In the genomic region with DNA sequence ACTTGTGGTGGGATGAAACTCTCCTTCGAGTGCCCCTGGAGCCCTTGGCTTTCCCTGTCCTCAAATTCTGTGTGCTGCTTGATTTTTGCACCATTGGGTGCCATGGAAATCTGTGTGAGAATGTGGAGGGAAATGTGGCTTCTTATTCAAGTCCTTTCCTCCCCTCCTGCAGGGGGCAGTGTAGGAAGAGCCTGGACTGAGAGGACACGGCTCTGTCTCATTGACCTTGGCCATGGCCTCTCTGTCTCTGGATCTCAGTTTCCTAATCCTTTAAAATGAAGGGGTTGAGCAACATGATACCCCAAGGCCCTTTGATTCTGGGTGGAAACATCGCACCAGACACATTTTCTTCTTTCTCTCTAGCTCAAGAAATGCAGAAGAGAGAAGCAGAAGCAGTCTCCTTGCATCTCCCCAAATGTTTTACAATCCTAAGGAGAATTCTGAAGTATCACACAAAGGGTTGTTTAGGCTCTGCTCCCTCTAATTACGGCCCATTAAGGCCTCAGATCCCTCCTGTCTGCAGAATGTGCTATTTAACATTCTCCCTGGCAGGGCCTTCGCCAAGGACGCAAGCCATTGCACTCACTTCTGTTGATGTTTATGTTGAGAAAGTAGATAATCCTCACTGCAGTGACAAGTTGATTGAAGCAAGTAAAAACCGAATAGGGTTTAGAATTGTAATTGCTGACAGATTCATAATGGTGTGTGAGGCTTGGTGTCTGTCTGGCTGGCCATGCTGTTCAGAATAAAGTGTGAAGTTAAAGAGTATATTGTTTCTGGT, we compare ENCODE assay signal across 10 cellular contexts.
DNase-seq lines count a peak whose midpoint lies in the region; ATAC-seq, FAIRE-seq and TF ChIP-seq lines count a peak whose summit lies in the region.
"Had no signal": no experiment of that assay in that cellular context is flagged by ENCODE, and none has a peak within 500 bp of the region (broad histone marks: within the 10 kb centered on the region; RNA-seq: fewer than 3 reads in every experiment).

No MANE protein-coding gene starts in this region.

- no peaks in the 10 kb centered on the region for H3K36me3 ChIP-seq in GM12878 (ENCODE audit: control insufficient read depth in 2 of 2, insufficient read depth in 2 of 2, low read length in 1 of 2)
- H3K36me3 ChIP-seq in mucosa of descending colon (ENCODE audit: low read depth), result no peaks in the 10 kb centered on the region

- no TSS peak for BruUV-seq in GM12878 (replicated peaks; lab: Mats Ljungman, UMichigan)

- H3K27ac ChIP-seq in GM12878 (ENCODE audit: control insufficient read depth, insufficient read depth), result no peak overlapping the region

- TF ChIP-seq CTCF in HFFc6 (IDR thresholded peaks at IDR 0.05), result peak; percentile 17; the same call in 1 of the 2 replicates
- peak; percentile 44 to 47 (median 45) for TF ChIP-seq CTCF in GM12878 (IDR thresholded peaks at IDR 0.05 in 2 of 3, conservative IDR thresholded peaks at IDR 0.05 in 1 of 3; ENCODE audit: control insufficient read depth in 2 of 3, extremely low read depth in 1 of 3, insufficient read depth in 1 of 3, low read depth in 3 of 3, low read length in 3 of 3)
- no peak for TF ChIP-seq CTCF in mucosa of descending colon (IDR thresholded peaks at IDR 0.05)

- no peaks in the 10 kb centered on the region for H3K79me2 ChIP-seq in GM12878 (ENCODE audit: control insufficient read depth, insufficient read depth, low read length)

- CTCF ChIA-PET in GM12878 (lab: Yijun Ruan, JAX), result interaction anchor here (0.6 to 4.1 kb wide), 10 partner anchors 8 to 661 kb away, joined by 3 to 28 read pairs (median 4); no protein-coding TSS in a partner anchor

- no peak for TF ChIP-seq EP300 in GM12878 (IDR thresholded peaks at IDR 0.05; ENCODE audit: borderline replicate concordance in 1 of 2, control insufficient read depth in 1 of 2, low read depth in 2 of 2, low read length in 2 of 2)

- SMC1A ChIA-PET in GM12878 (lab: Charles Lee; ENCODE audit: uncharacterized antibody, unreplicated experiment), result interaction anchor here (2.9 kb wide), 2 partner anchors 69 to 607 kb away, joined by 7 to 27 read pairs; no protein-coding TSS in a partner anchor

- FAIRE-seq in GM12878 (lab: Jason Lieb, UNC), result no peak

- no peak overlapping the region for H3K27ac Mint-ChIP-seq in HFFc6
- H3K27ac Mint-ChIP-seq: T-cell had no signal

- no peaks in the 10 kb centered on the region for H4K20me1 ChIP-seq in GM12878 (ENCODE audit: control insufficient read depth, insufficient read depth)

- no peaks in the 10 kb centered on the region for H3K36me3 Mint-ChIP-seq in HFFc6 (ENCODE audit: low read depth)
- H3K36me3 Mint-ChIP-seq: T-cell had no signal

- H3K9me3 ChIP-seq in GM12878 (replicated peaks; ENCODE audit: control insufficient read depth, insufficient read depth, low read length), result no peaks in the 10 kb centered on the region
- no peaks in the 10 kb centered on the region for H3K9me3 ChIP-seq in mucosa of descending colon

- DNase-seq in DMS 273 (lab: John Stamatoyannopoulos, UW; ENCODE audit: unreplicated experiment), result peak; percentile 67
- DNase-seq in DMS 273 treated with DMSO at 0.1 percent for 48 hours (lab: John Stamatoyannopoulos, UW), result no peak
- DNase-seq in HFFc6, result no peak
- no peak for DNase-seq in GM12878 (ENCODE audit: low read depth, low spot score)
- DNase-seq in mucosa of descending colon, result no peak
- no peak for DNase-seq in ecto neural progenitor cell (ENCODE audit: low spot score)
- DNase-seq in GOT3 (lab: John Stamatoyannopoulos, UW), result no peak
- no peak for DNase-seq in nucleus accumbens (lab: John Stamatoyannopoulos, UW)
- DNase-seq: 8988T, T-cell had no signal

- RAD21 ChIA-PET in GM12878 (lab: Charles Lee; ENCODE audit: unreplicated experiment), result interaction anchor here (0.8 to 1.9 kb wide), 3 partner anchors 32 to 608 kb away, joined by 3 to 9 read pairs (median 3); no protein-coding TSS in a partner anchor

- WGBS in GM12878 (ENCODE audit: insufficient coverage, insufficient replicate concordance, low lambda C conversion rate, missing lambda C conversion rate), result 71% methylated on average over 7 of the region's 7 CpGs

- H3K9me3 Mint-ChIP-seq in HFFc6, result peaks cover 17% of the 10 kb centered on the region

- H3K27me3 Mint-ChIP-seq in HFFc6 (ENCODE audit: insufficient read depth), result no peaks in the 10 kb centered on the region
- H3K27me3 Mint-ChIP-seq: T-cell had no signal

- no peaks in the 10 kb centered on the region for H3K27me3 ChIP-seq in GM12878 (replicated peaks in 1 of 2; ENCODE audit: control insufficient read depth in 2 of 2, insufficient read depth in 2 of 2, low read length in 1 of 2)

- in situ Hi-C loops in GM12878 (cut with MboI), result no loop called here

- H2AFZ ChIP-seq in GM12878 (ENCODE audit: control insufficient read depth, low read depth, low read length), result peak overlapping the region; percentile 39; the same call in 1 of the 2 replicates

- TF ChIP-seq POLR2A in GM12878 (IDR thresholded peaks at IDR 0.05; ENCODE audit: low read depth, low read length), result no peak

- H3K4me3 Mint-ChIP-seq in HFFc6, result no peak overlapping the region
- H3K4me3 Mint-ChIP-seq: T-cell had no signal

- TF ChIP-seq RAD21 in GM12878 (IDR thresholded peaks at IDR 0.05; ENCODE audit: insufficient read depth, low read depth, low read length), result peak; percentile 49

- H3K4me1 ChIP-seq in GM12878 (ENCODE audit: control insufficient read depth, insufficient read depth, low read length) (no peaks in the 10 kb centered on the region), mucosa of descending colon (ENCODE audit: low read depth) (no peaks in the 10 kb centered on the region)

- H3K9ac ChIP-seq in GM12878 (ENCODE audit: control insufficient read depth, insufficient read depth, low read length), result no peak overlapping the region

- H3K4me2 ChIP-seq in GM12878 (ENCODE audit: control insufficient read depth, insufficient read depth), result no peak overlapping the region

- intact Hi-C loops in GM12878 (cut with micrococcal nuclease; ENCODE audit: unreplicated experiment), result loop anchor here (1.0 kb wide), 1 partner anchor 607 kb away; no protein-coding TSS in a partner anchor
- intact Hi-C loops in mucosa of descending colon (cut with DNase I, micrococcal nuclease), result no loop called here

- POLR2A ChIA-PET in GM12878 (lab: Charles Lee), result no interaction called here

- no peaks in the 10 kb centered on the region for H3K4me1 Mint-ChIP-seq in HFFc6 (ENCODE audit: low read depth)

- ATAC-seq in GM12878, result peak; percentile 68
- ATAC-seq in mucosa of descending colon, result peak; percentile 34
- ATAC-seq: T-cell had no signal

- H3K4me3 ChIP-seq in GM12878 (no peak overlapping the region), mucosa of descending colon (no peak overlapping the region)

TF ChIP-seq in GM12878, 131 proteins besides CTCF, POLR2A, EP300 and RAD21:
- TF ChIP-seq HDAC2 (IDR thresholded peaks at IDR 0.05), result no peak
- peak; percentile 26 for TF ChIP-seq SMC3 (IDR thresholded peaks at IDR 0.05; ENCODE audit: borderline replicate concordance, low read length)
